In the genomic region with DNA sequence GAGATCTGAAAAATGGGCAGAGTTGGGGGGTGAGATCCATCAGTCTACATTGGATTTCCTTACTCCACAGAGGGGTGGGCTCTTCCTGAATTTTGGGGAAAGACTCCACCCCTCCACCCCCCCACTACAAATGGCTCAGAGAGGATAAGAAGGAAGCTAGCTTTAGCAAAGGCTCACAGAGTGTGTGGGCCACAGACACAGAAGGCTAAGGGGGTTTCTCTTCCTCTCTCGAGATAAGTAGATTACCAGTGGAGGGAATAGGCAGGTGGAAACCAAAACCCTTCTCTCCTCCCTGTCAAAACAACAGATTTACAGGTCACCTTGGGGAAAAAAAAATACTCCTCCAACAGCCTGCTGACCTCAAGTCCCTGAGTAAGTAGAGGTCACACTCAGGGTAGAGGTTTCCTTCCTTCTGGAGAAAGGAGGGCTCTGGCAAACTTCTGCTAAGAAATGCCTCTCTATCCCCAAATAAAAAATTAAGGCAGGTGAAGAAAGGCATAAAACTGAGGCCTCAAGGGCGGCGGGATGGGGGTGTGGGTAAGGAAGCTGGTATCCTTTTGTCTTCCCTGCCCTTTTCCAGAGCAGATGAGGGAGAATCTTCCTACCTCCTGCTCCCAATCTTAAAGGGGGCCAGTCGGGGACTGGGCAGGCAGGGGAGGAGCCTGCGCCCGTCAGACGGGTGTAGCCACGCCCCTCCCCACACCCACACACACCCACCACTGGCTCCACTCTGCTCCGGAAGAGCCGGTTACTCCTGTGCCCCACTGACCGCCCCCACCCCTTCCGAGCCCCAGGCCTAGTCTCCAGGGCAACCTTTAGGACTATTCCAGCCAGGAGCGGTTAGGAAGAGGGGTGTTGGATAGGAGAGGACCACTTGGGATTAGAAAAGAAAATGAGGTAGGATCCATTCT, we compare ENCODE assay signal across 8 cellular contexts. TPM values are rescaled to one million over a fixed set of nuclear protein-coding genes. Genes with fewer than 3 reads are reported as not detected.
DNase-seq lines count a peak whose midpoint lies in the region; ATAC-seq lines count a peak whose summit lies in the region.

No MANE protein-coding gene starts in this region.

- H3K9ac ChIP-seq in BLaER1 (peak overlapping the region; percentile 87), mesenchymal stem cell (ENCODE audit: low read length) (peak overlapping the region; percentile 96)

- no peak overlapping the region for H2BK120ac ChIP-seq in mesenchymal stem cell (ENCODE audit: low read depth, low read length)

- peak overlapping the region in 1 of 2 experiments; percentile 40 for H2BK12ac ChIP-seq in mesenchymal stem cell (ENCODE audit: low read length in 2 of 2)

- no peak overlapping the region for H2AFZ ChIP-seq in mesenchymal stem cell (ENCODE audit: low read depth, low read length)

- no peak overlapping the region for H3K18ac ChIP-seq in mesenchymal stem cell (ENCODE audit: low read depth in 1 of 2, low read length in 2 of 2)

- no peak overlapping the region for H3K23ac ChIP-seq in mesenchymal stem cell (ENCODE audit: low read length in 2 of 2)

- peak overlapping the region; percentile 13 for H2AK5ac ChIP-seq in mesenchymal stem cell (ENCODE audit: low read length, severe bottlenecking)

- CTCF ChIA-PET in activated CD8-positive, alpha-beta T cell treated with anti-CD3 and anti-CD28 coated beads, Interleukin-2, amount 10 ng/mL, durations not matched to agents 7 days and 5 days (lab: Charles Lee): interaction anchor here (1.1 to 2.3 kb wide), 2 partner anchors 118 to 443 kb away, joined by 3 to 7 read pairs; a partner anchor contains a TSS

- H3K27me3 ChIP-seq in BLaER1 (no peaks in the 10 kb centered on the region), mesenchymal stem cell (ENCODE audit: control insufficient read depth in 1 of 2, insufficient read depth in 1 of 2, low read length in 2 of 2) (no peaks in the 10 kb centered on the region)
- H3K27me3 ChIP-seq in effector memory CD4-positive, alpha-beta T cell (replicated peaks; ENCODE audit: control insufficient read depth, insufficient read depth, low read length, poor library complexity, severe bottlenecking): no peaks in the 10 kb centered on the region

- peak overlapping the region; percentile 87 for H3K4me3 ChIP-seq in BLaER1
- no peak overlapping the region for H3K4me3 ChIP-seq in effector memory CD4-positive, alpha-beta T cell (ENCODE audit: insufficient read depth, low read depth, low read length, poor library complexity, severe bottlenecking)
- H3K4me3 ChIP-seq in mesenchymal stem cell (ENCODE audit: insufficient read depth in 1 of 2, low read depth in 1 of 2, low read length in 2 of 2): peak overlapping the region; percentile 3 to 90

- no peak overlapping the region for H2BK5ac ChIP-seq in mesenchymal stem cell (ENCODE audit: low read depth, low read length, poor library complexity, severe bottlenecking)

- no peak overlapping the region for H4K8ac ChIP-seq in mesenchymal stem cell (ENCODE audit: low read length)

- ATAC-seq in GM19463 (IDR thresholded peaks at IDR 0.05; ENCODE audit: unreplicated experiment) (peak; percentile 20), HG02678 (IDR thresholded peaks at IDR 0.05; ENCODE audit: unreplicated experiment) (no peak)
- peak; percentile 13 for ATAC-seq in activated CD8-positive, alpha-beta T cell treated with anti-CD3 and anti-CD28 coated beads, Interleukin-2, amount 10 ng/mL, durations not matched to agents 7 days and 5 days
- ATAC-seq in stimulated activated memory B cell treated with anti-CD40 and anti-IgM and Interleukin-4, amounts not matched to agents 10 μg/mL and 1 μg/mL and 100 μg/mL, for 72 hours: peak; percentile 24

- H3K4me1 ChIP-seq in BLaER1 (peaks cover 67% of the 10 kb centered on the region), mesenchymal stem cell (ENCODE audit: control insufficient read depth, insufficient read depth, low read depth, low read length) (peaks cover 30% of the 10 kb centered on the region)
- H3K4me1 ChIP-seq in effector memory CD4-positive, alpha-beta T cell (ENCODE audit: control insufficient read depth, insufficient read depth, low read length, poor library complexity, severe bottlenecking): peaks cover 61% of the 10 kb centered on the region

- no peak overlapping the region for H4K91ac ChIP-seq in mesenchymal stem cell (ENCODE audit: low read length)

- POLR2A ChIA-PET in activated CD8-positive, alpha-beta T cell treated with anti-CD3 and anti-CD28 coated beads, Interleukin-2, amount 10 ng/mL, durations not matched to agents 7 days and 5 days (lab: Charles Lee): interaction anchor here (0.7 to 1.5 kb wide), 2 partner anchors 14 to 111 kb away, joined by 3 to 6 read pairs; a partner anchor contains a TSS

- no peak overlapping the region for H2BK15ac ChIP-seq in mesenchymal stem cell (ENCODE audit: low read depth, poor library complexity, severe bottlenecking)

- H3K4me3 Mint-ChIP-seq in activated CD8-positive, alpha-beta T cell treated with anti-CD3 and anti-CD28 coated beads, Interleukin-2, amount 10 ng/mL, durations not matched to agents 7 days and 5 days: peak overlapping the region; percentile 88
- H3K4me3 Mint-ChIP-seq in stimulated activated memory B cell treated with anti-CD40 and anti-IgM and Interleukin-4, amounts not matched to agents 10 μg/mL and 1 μg/mL and 100 μg/mL, for 72 hours: peak overlapping the region; percentile 65

- DNase-seq in NCI-H2196 treated with DMSO at 0.1 percent for 48 hours (lab: John Stamatoyannopoulos, UW; ENCODE audit: unreplicated experiment): peak; percentile 33
- peak; percentile 73 for DNase-seq in activated CD8-positive, alpha-beta T cell treated with anti-CD3 and anti-CD28 coated beads, Interleukin-2, amount 10 ng/mL, durations not matched to agents 7 days and 5 days
- peak in 2 of 3 donors; percentile 31 to 49 for DNase-seq in effector memory CD4-positive, alpha-beta T cell
- peak; percentile 58 for DNase-seq in mesenchymal stem cell

- H3K27ac Mint-ChIP-seq in activated CD8-positive, alpha-beta T cell treated with anti-CD3 and anti-CD28 coated beads, Interleukin-2, amount 10 ng/mL, durations not matched to agents 7 days and 5 days: peak overlapping the region; percentile 48
- peak overlapping the region; percentile 90 for H3K27ac Mint-ChIP-seq in stimulated activated memory B cell treated with anti-CD40 and anti-IgM and Interleukin-4, amounts not matched to agents 10 μg/mL and 1 μg/mL and 100 μg/mL, for 72 hours

- H3K4me1 Mint-ChIP-seq in activated CD8-positive, alpha-beta T cell treated with anti-CD3 and anti-CD28 coated beads, Interleukin-2, amount 10 ng/mL, durations not matched to agents 7 days and 5 days (ENCODE audit: low read depth): peaks cover 67% of the 10 kb centered on the region
- peaks cover 80% of the 10 kb centered on the region for H3K4me1 Mint-ChIP-seq in stimulated activated memory B cell treated with anti-CD40 and anti-IgM and Interleukin-4, amounts not matched to agents 10 μg/mL and 1 μg/mL and 100 μg/mL, for 72 hours

- no peaks in the 10 kb centered on the region for H3K27me3 Mint-ChIP-seq in activated CD8-positive, alpha-beta T cell treated with anti-CD3 and anti-CD28 coated beads, Interleukin-2, amount 10 ng/mL, durations not matched to agents 7 days and 5 days (ENCODE audit: low read depth)
- no peaks in the 10 kb centered on the region for H3K27me3 Mint-ChIP-seq in stimulated activated memory B cell treated with anti-CD40 and anti-IgM and Interleukin-4, amounts not matched to agents 10 μg/mL and 1 μg/mL and 100 μg/mL, for 72 hours

- H3K4me2 ChIP-seq in BLaER1 (peak overlapping the region; percentile 95), mesenchymal stem cell (ENCODE audit: low read length, poor library complexity, severe bottlenecking) (peak overlapping the region; percentile 55)

- peaks cover 62% of the 10 kb centered on the region for H4K20me1 ChIP-seq in BLaER1

- 3% methylated on average over 5 of the region's 13 CpGs for WGBS in mesenchymal stem cell

- peaks cover 15% of the 10 kb centered on the region for H3K79me1 ChIP-seq in mesenchymal stem cell (replicated peaks; ENCODE audit: low read length, poor library complexity, severe bottlenecking)

- no peaks in the 10 kb centered on the region for H3K9me3 Mint-ChIP-seq in activated CD8-positive, alpha-beta T cell treated with anti-CD3 and anti-CD28 coated beads, Interleukin-2, amount 10 ng/mL, durations not matched to agents 7 days and 5 days (ENCODE audit: insufficient read depth)
- no peaks in the 10 kb centered on the region for H3K9me3 Mint-ChIP-seq in stimulated activated memory B cell treated with anti-CD40 and anti-IgM and Interleukin-4, amounts not matched to agents 10 μg/mL and 1 μg/mL and 100 μg/mL, for 72 hours

- H3K36me3 Mint-ChIP-seq in activated CD8-positive, alpha-beta T cell treated with anti-CD3 and anti-CD28 coated beads, Interleukin-2, amount 10 ng/mL, durations not matched to agents 7 days and 5 days (ENCODE audit: low read depth): peaks cover 20% of the 10 kb centered on the region
- no peaks in the 10 kb centered on the region for H3K36me3 Mint-ChIP-seq in stimulated activated memory B cell treated with anti-CD40 and anti-IgM and Interleukin-4, amounts not matched to agents 10 μg/mL and 1 μg/mL and 100 μg/mL, for 72 hours

- H3K27ac ChIP-seq in BLaER1 (peak overlapping the region; percentile 61), mesenchymal stem cell (ENCODE audit: low read length, poor library complexity, severe bottlenecking) (no peak overlapping the region)
- H3K27ac ChIP-seq in effector memory CD4-positive, alpha-beta T cell (ENCODE audit: insufficient read depth, low read length, poor library complexity, severe bottlenecking): peak overlapping the region; percentile 55

- H3K36me3 ChIP-seq in BLaER1 (peaks cover 8% of the 10 kb centered on the region; the same call in 1 of the 2 replicates), mesenchymal stem cell (ENCODE audit: control insufficient read depth in 1 of 2, insufficient read depth in 2 of 2, low read depth in 1 of 2, low read length in 2 of 2) (peaks cover 3 to 9% of the 10 kb centered on the region in 2 experiments)
- H3K36me3 ChIP-seq in effector memory CD4-positive, alpha-beta T cell (ENCODE audit: control insufficient read depth, insufficient read depth, low read length): peaks cover 4% of the 10 kb centered on the region

- H3K4ac ChIP-seq in mesenchymal stem cell (ENCODE audit: low read depth in 1 of 2, low read length in 2 of 2): no peak overlapping the region

- H3K9me3 ChIP-seq in BLaER1: no peaks in the 10 kb centered on the region
- H3K9me3 ChIP-seq in effector memory CD4-positive, alpha-beta T cell (ENCODE audit: control insufficient read depth, low read length): no peaks in the 10 kb centered on the region
- H3K9me3 ChIP-seq in mesenchymal stem cell (ENCODE audit: control insufficient read depth, low read length): no peaks in the 10 kb centered on the region

- no peak overlapping the region for H3K14ac ChIP-seq in mesenchymal stem cell (ENCODE audit: low read length in 2 of 2)

RNA-seq across cellular contexts. Expression of a gene that starts 1.9 kb away (rescaled TPM):
- 10 to 100 TPM; 92.2 to 96.0 TPM for total RNA-seq in activated CD8-positive, alpha-beta T cell treated with anti-CD3 and anti-CD28 coated beads, Interleukin-2, amount 10 ng/mL, durations not matched to agents 7 days and 5 days
- polyA plus RNA-seq in mesenchymal stem cell (2013, experiment 1 of 2): 80.3 TPM
- polyA plus RNA-seq in mesenchymal stem cell (2013, experiment 2 of 2): 69.0 TPM

RNA-seq across cellular contexts. Expression of a gene that starts 13.7 kb away (rescaled TPM):
- 100 to 1,000 TPM; 669 to 680 TPM for total RNA-seq in activated CD8-positive, alpha-beta T cell treated with anti-CD3 and anti-CD28 coated beads, Interleukin-2, amount 10 ng/mL, durations not matched to agents 7 days and 5 days
- polyA plus RNA-seq in mesenchymal stem cell (2013, experiment 1 of 2): 489 TPM
- polyA plus RNA-seq in mesenchymal stem cell (2013, experiment 2 of 2): 517 TPM

RNA-seq across cellular contexts. Expression of a gene that starts 56.0 kb away (rescaled TPM):
- total RNA-seq in activated CD8-positive, alpha-beta T cell treated with anti-CD3 and anti-CD28 coated beads, Interleukin-2, amount 10 ng/mL, durations not matched to agents 7 days and 5 days: 100 to 1,000 TPM; 273 to 290 TPM
- polyA plus RNA-seq in mesenchymal stem cell (2013, experiment 1 of 2): 149 TPM
- 152 TPM for polyA plus RNA-seq in mesenchymal stem cell (2013, experiment 2 of 2)
